In the genomic region with DNA sequence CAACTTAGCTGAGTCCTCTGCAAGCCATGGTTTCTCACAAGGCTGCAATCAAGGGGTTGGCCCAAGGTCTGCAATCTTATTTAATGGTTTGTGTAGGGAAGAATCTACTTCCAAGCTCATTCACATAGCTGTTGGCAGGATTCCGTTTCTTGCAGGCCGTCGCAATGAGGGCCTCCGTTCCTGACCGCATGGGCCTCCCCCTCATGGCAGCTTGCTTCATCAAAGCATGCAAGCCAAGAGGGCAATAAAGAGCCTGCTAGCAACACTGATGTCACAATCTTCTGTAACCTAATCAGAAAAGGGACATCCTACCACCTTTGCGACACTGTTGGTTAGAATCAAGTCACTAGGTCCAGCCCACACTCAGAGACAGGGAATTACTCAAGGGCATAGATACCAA, we compare ENCODE assay signal across 20 cellular contexts.
DNase-seq lines count a peak whose midpoint lies in the region; ATAC-seq and TF ChIP-seq lines count a peak whose summit lies in the region.
"Had no signal": no experiment of that assay in that cellular context is flagged by ENCODE, and none has a peak within 500 bp of the region (broad histone marks: within the 10 kb centered on the region; RNA-seq: fewer than 3 reads in every experiment).

No MANE protein-coding gene starts in this region.

- TF ChIP-seq CTCF in NB4 (IDR thresholded peaks at IDR 0.05; ENCODE audit: low read depth, low read length) (no peak), neutrophil (IDR thresholded peaks at IDR 0.05) (no peak), lower lobe of right lung (IDR thresholded peaks at IDR 0.05) (no peak), tibial nerve (IDR thresholded peaks at IDR 0.05) (no peak)

- no peak for TF ChIP-seq EP300 in tibial nerve (IDR thresholded peaks at IDR 0.05)

- no peak overlapping the region for H3K4me3 ChIP-seq in NB4 (ENCODE audit: low read depth, low read length)
- no peak overlapping the region for H3K4me3 ChIP-seq in neutrophil (ENCODE audit: low read depth in 1 of 2, low read length in 1 of 2)
- no peak overlapping the region for H3K4me3 ChIP-seq in lower lobe of right lung
- no peak overlapping the region for H3K4me3 ChIP-seq in tibial nerve
- H3K4me3 ChIP-seq: BLaER1, K562, SJCRH30 had no signal

- H3K27me3 ChIP-seq in neutrophil: no peaks in the 10 kb centered on the region
- H3K27me3 ChIP-seq in lower lobe of right lung (ENCODE audit: low read depth): peaks cover 3% of the 10 kb centered on the region
- no peaks in the 10 kb centered on the region for H3K27me3 ChIP-seq in tibial nerve
- H3K27me3 ChIP-seq: BLaER1 had no signal

- H3K9me3 ChIP-seq in neutrophil (no peaks in the 10 kb centered on the region), lower lobe of right lung (no peaks in the 10 kb centered on the region), tibial nerve (peaks cover 0 to 8% (median 0%) of the 10 kb centered on the region in 4 donors)
- H3K9me3 ChIP-seq: BLaER1, SJCRH30 had no signal

- intact Hi-C loops in lower lobe of right lung (cut with DNase I): no loop called here

- TF ChIP-seq POLR2A in NB4 (IDR thresholded peaks at IDR 0.05; ENCODE audit: extremely low read depth, insufficient read length) (no peak), tibial nerve (IDR thresholded peaks at IDR 0.05) (no peak)

- H3K27ac ChIP-seq in neutrophil (peak overlapping the region; percentile 70), lower lobe of right lung (no peak overlapping the region), tibial nerve (no peak overlapping the region)
- H3K27ac ChIP-seq: BLaER1, SJCRH30 had no signal

- 57 to 68% methylated on average over 6 of the region's 6 CpGs for WGBS in tibial nerve, 2 donors

- DNase-seq in GF-D8 (lab: John Stamatoyannopoulos, UW) (peak; percentile 87), NB4 (ENCODE audit: low read depth) (peak; percentile 100), SIG-M5 (lab: John Stamatoyannopoulos, UW) (peak; percentile 70), lower lobe of right lung (no peak), tibial nerve (ENCODE audit: low spot score in 2 of 2) (no peak), AG08395 (ENCODE audit: low spot score) (no peak)
- DNase-seq: CD4-positive, alpha-beta T cell; COR-L47; DMS79; MM.1S; NCI-H1105 treated with DMSO at 0.1 percent for 48 hours; NCI-H2029 treated with DMSO at 0.1 percent for 48 hours; NCI-H2171; NCI-H524 treated with DMSO at 0.1 percent for 48 hours; NCI-H82; SJCRH30 had no signal

- H3K36me3 ChIP-seq in neutrophil: no peaks in the 10 kb centered on the region
- H3K36me3 ChIP-seq in lower lobe of right lung: no peaks in the 10 kb centered on the region
- no peaks in the 10 kb centered on the region for H3K36me3 ChIP-seq in tibial nerve
- H3K36me3 ChIP-seq: BLaER1, SJCRH30 had no signal

- H3K4me1 ChIP-seq in neutrophil (ENCODE audit: control insufficient read depth in 1 of 2, insufficient read depth in 1 of 2, low read depth in 1 of 2, low read length in 1 of 2) (peaks cover 33 to 39% of the 10 kb centered on the region in 2 experiments), lower lobe of right lung (no peaks in the 10 kb centered on the region), tibial nerve (no peaks in the 10 kb centered on the region)
- H3K4me1 ChIP-seq: BLaER1, SJCRH30 had no signal

- ATAC-seq in lower lobe of right lung: no peak
- ATAC-seq: HepG2, K562 had no signal

Comparison
In these comparisons a context has a peak if more than half of its experiments do, and no peak if none do; other contexts are left out.
1. DNase-seq: peak in GF-D8 (single experiment), NB4 (single experiment) and SIG-M5 (single experiment); none in lower lobe of right lung (single experiment), tibial nerve (0 of 2) and AG08395 (single experiment).